Comparison of ENCODE assay signal across 8 cellular contexts in the genomic region with DNA sequence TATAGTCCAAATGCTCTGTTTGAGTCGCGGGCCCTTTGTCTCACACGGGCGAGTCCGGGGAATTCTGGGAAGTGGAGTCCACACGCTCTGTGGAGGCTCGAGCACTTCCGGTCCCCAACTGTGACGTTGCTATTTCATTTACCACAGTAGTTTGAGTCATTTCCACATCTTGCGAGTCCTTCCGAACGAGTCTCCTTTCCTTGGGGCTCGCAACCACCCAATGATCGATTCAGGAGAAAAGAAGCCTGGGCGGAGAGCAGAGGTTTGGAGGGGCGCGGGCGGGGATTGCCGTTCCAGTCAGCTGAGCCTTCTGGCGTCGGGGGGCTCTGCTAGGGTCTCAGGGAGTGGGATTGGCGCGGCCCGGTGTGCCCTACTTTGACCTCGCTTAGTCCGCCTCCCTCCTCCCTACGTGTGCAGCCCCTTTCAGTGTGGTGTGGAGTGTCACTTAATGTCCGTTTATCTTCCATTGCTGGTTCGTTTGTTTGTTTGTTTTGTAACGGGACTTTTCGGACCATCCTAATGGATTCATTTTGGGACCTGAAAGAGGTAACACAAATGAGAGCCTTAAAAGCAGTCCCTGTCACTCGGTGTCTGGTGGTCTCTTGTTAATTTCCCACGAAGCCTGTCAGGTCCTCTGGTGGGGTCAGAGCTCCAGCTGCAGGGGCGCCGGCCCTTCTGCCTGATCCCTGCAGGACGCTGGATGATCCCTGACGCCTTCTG. TPM values are rescaled to one million over a fixed set of nuclear protein-coding genes. Genes with fewer than 3 reads are reported as not detected.
DNase-seq lines count a peak whose midpoint lies in the region; ATAC-seq, FAIRE-seq and TF ChIP-seq lines count a peak whose summit lies in the region.

A gene (plus strand): TSS at position 163 of the 720 bp plus-strand sequence. CDS start 58 bp downstream, at position 221.

- H3K4me2 ChIP-seq in BLaER1 treated with 17β-estradiol and CSF1 and Interleukin-3, amounts not matched to agents 10 nM and 100 nM = peak within 1 kb of the TSS; percentile 64 to 87 (median 79)
- peak within 1 kb of the TSS; percentile 93 for H3K4me2 ChIP-seq in endothelial cell of umbilical vein (ENCODE audit: insufficient read depth, low read length)

- DNase-seq in HL-60 (ENCODE audit: low read depth in 1 of 2, low spot score in 1 of 2) (peak; percentile 74 to 93), NOMO-1 treated with dmso at 0.1 percent for 144 hours (lab: John Stamatoyannopoulos, UW; ENCODE audit: unreplicated experiment) (peak; percentile 75), endothelial cell of umbilical vein (ENCODE audit: low read depth, low spot score) (peak; percentile 88), midbrain (lab: John Stamatoyannopoulos, UW) (peak; percentile 89)
- DNase-seq in activated CD8-positive, alpha-beta memory T cell treated with anti-CD3 and anti-CD28 coated beads, Interleukin-2, amount 50 U/mL, for 24 hours (ENCODE audit: extremely low read depth) = peak; percentile 55
- DNase-seq in stimulated activated CD8-positive, alpha-beta memory T cell treated with anti-CD3 and anti-CD28 coated beads, Interleukin-15, amount 100 ng/mL, for 4 hours (ENCODE audit: low read depth in 2 of 2) = peak; percentile 56 to 62

- H3K36me3 ChIP-seq in BLaER1 treated with 17β-estradiol and CSF1 and Interleukin-3, amounts not matched to agents 10 nM and 100 nM = peaks cover 28 to 42% (median 37%) of the 10 kb centered on the region in 11 experiments
- peaks cover 6 to 11% of the 10 kb centered on the region in 2 experiments for H3K36me3 ChIP-seq in endothelial cell of umbilical vein (ENCODE audit: control insufficient read depth in 2 of 2, extremely low read depth in 1 of 2, insufficient read depth in 2 of 2, low read length in 2 of 2)

- H3K4me3 ChIP-seq in BLaER1 treated with 17β-estradiol and CSF1 and Interleukin-3, amounts not matched to agents 10 nM and 100 nM = peak within 1 kb of the TSS; percentile 66 to 80 (median 72)
- H3K4me3 ChIP-seq in HL-60 (replicated peaks; ENCODE audit: insufficient read depth, low read length) (peak within 1 kb of the TSS; percentile 84), endothelial cell of umbilical vein (replicated peaks in 1 of 3; ENCODE audit: insufficient read depth in 1 of 3, low read depth in 1 of 3, low read length in 3 of 3) (peak within 1 kb of the TSS; percentile 76 to 91 (median 88))

- H3K27ac ChIP-seq in BLaER1 treated with 17β-estradiol and CSF1 and Interleukin-3, amounts not matched to agents 10 nM and 100 nM = peak within 1 kb of the TSS; percentile 45 to 76 (median 73); a peak in 21 of 22 replicates
- H3K27ac ChIP-seq in HL-60 (replicated peaks) (peak within 1 kb of the TSS; percentile 78), endothelial cell of umbilical vein (ENCODE audit: insufficient read depth, low read depth, low read length) (peak within 1 kb of the TSS; percentile 70)

- H3K9me1 ChIP-seq in endothelial cell of umbilical vein (replicated peaks; ENCODE audit: control insufficient read depth, extremely low read depth, insufficient read depth, low read length) = no peaks in the 10 kb centered on the region

- ATAC-seq in GM19324 (IDR thresholded peaks at IDR 0.05; ENCODE audit: low FRiP score, unreplicated experiment) = peak; percentile 86

- no peaks in the 10 kb centered on the region for H3K79me2 ChIP-seq in endothelial cell of umbilical vein (ENCODE audit: control insufficient read depth, insufficient read depth, low read length)

- H3K9me3 ChIP-seq in BLaER1 treated with 17β-estradiol and CSF1 and Interleukin-3, amounts not matched to agents 10 nM and 100 nM (replicated peaks in 1 of 11) = peaks cover 61 to 80% (median 68%) of the 10 kb centered on the region in 11 experiments
- no peaks in the 10 kb centered on the region for H3K9me3 ChIP-seq in endothelial cell of umbilical vein (replicated peaks; ENCODE audit: control insufficient read depth, insufficient read depth, low read length)

- H2AFZ ChIP-seq in endothelial cell of umbilical vein (ENCODE audit: low read depth, low read length) = peak within 1 kb of the TSS; percentile 99

- TF ChIP-seq POLR2A in endothelial cell of umbilical vein (IDR thresholded peaks at IDR 0.05; ENCODE audit: low read depth, low read length) = peak; percentile 61

- intact Hi-C loops in endothelial cell of umbilical vein (cut with micrococcal nuclease) = loop anchor here (1.0 to 2.0 kb wide), 4 partner anchors 23 to 88 kb away; a partner anchor contains a TSS

- H4K20me1 ChIP-seq in BLaER1 treated with 17β-estradiol and CSF1 and Interleukin-3, amounts not matched to agents 10 nM and 100 nM = no peaks in the 10 kb centered on the region
- H4K20me1 ChIP-seq in endothelial cell of umbilical vein (replicated peaks; ENCODE audit: control insufficient read depth, extremely low read depth, insufficient read depth, low read length) = no peaks in the 10 kb centered on the region

- H3K4me1 ChIP-seq in BLaER1 treated with 17β-estradiol and CSF1 and Interleukin-3, amounts not matched to agents 10 nM and 100 nM = peaks cover 0 to 15% (median 7%) of the 10 kb centered on the region in 10 experiments; a peak in 8 of 20 replicates
- no peaks in the 10 kb centered on the region for H3K4me1 ChIP-seq in endothelial cell of umbilical vein (ENCODE audit: control insufficient read depth, extremely low read depth, insufficient read depth, low read length)

- TSS peak; percentile 70 for BruUV-seq in endothelial cell of umbilical vein (replicated peaks; lab: Mats Ljungman, UMichigan)

- POLR2A ChIA-PET in endothelial cell of umbilical vein (lab: Charles Lee) = interaction anchor here (0.6 kb wide), 1 partner anchor 143 kb away, joined by 12 read pairs; no protein-coding TSS in a partner anchor

- CTCF ChIA-PET in endothelial cell of umbilical vein (lab: Charles Lee) = no interaction called here

- H3K9ac ChIP-seq in BLaER1 treated with 17β-estradiol and CSF1 and Interleukin-3, amounts not matched to agents 10 nM and 100 nM = peak within 1 kb of the TSS; percentile 54 to 81 (median 79)
- H3K9ac ChIP-seq in endothelial cell of umbilical vein (replicated peaks; ENCODE audit: extremely low read depth, insufficient read depth, low read length) = peak within 1 kb of the TSS; percentile 81

- no peak for TF ChIP-seq CTCF in HL-60 (IDR thresholded peaks at IDR 0.05; ENCODE audit: insufficient read depth, low read length)
- no peak for TF ChIP-seq CTCF in endothelial cell of umbilical vein (IDR thresholded peaks at IDR 0.05; ENCODE audit: extremely low read depth in 1 of 2, insufficient read depth in 1 of 2, low read depth in 1 of 2, low read length in 2 of 2)

- dilution Hi-C loops in endothelial cell of umbilical vein (cut with MboI; ENCODE audit: extremely low pct_ligation_motif_present, low sequenced_read_pairs) = no loop called here

- H3K27me3 ChIP-seq in BLaER1 treated with 17β-estradiol and CSF1 and Interleukin-3, amounts not matched to agents 10 nM and 100 nM = peaks cover 0 to 12% (median 0%) of the 10 kb centered on the region in 11 experiments; a peak in 2 of 22 replicates
- H3K27me3 ChIP-seq in HL-60 (ENCODE audit: insufficient read depth, poor library complexity, severe bottlenecking) (no peaks in the 10 kb centered on the region), endothelial cell of umbilical vein (ENCODE audit: control insufficient read depth in 2 of 2, insufficient read depth in 2 of 2, low read length in 2 of 2) (peaks cover 2 to 3% of the 10 kb centered on the region in 2 experiments)

- peak; percentile 85 for FAIRE-seq in endothelial cell of umbilical vein (lab: Jason Lieb, UNC)

TF ChIP-seq in endothelial cell of umbilical vein, 7 proteins besides CTCF, POLR2A, EP300 and RAD21:
- TF ChIP-seq JUN (IDR thresholded peaks at IDR 0.05; ENCODE audit: borderline replicate concordance, insufficient read depth, insufficient read length, low read depth) (no peak), FOS (IDR thresholded peaks at IDR 0.05; ENCODE audit: borderline replicate concordance, insufficient read depth, low read length) (peak; percentile 43), MYC (IDR thresholded peaks at IDR 0.05; ENCODE audit: low read depth, low read length) (no peak)

RNA-seq across cellular contexts. Expression of the gene that starts here (rescaled TPM):
- 4.7 and 5.2 TPM in 2 replicates for total RNA-seq in endothelial cell of umbilical vein
- 0.99 and 2.2 TPM in 2 replicates for polyA plus RNA-seq in endothelial cell of umbilical vein
- polyA plus RNA-seq in endothelial cell of umbilical vein (2011; cell fraction: cytosol; rRNA removed) = 3.6 TPM in 2 replicates
- 2.1 and 3.7 TPM in 2 replicates for polyA plus RNA-seq in endothelial cell of umbilical vein (2011; cell fraction: nucleus; rRNA removed)
- 3.0 and 3.5 TPM in 2 replicates for polyA plus RNA-seq in endothelial cell of umbilical vein (2012)
- polyA minus RNA-seq in endothelial cell of umbilical vein = 2.1 and 3.5 TPM in 2 replicates
- 1.4 TPM for polyA minus RNA-seq in endothelial cell of umbilical vein (2011; cell fraction: cytosol; rRNA and poly(A)+ RNA removed)
- polyA minus RNA-seq in endothelial cell of umbilical vein (2011; cell fraction: nucleus; rRNA and poly(A)+ RNA removed) = 1.3 and 1.5 TPM in 2 replicates

Comparison
In these comparisons a context has a peak if more than half of its experiments do, and no peak if none do; other contexts are left out.
1. Peak in every context shown above with its lines: DNase-seq, ATAC-seq, H3K4me3 ChIP-seq and H3K27ac ChIP-seq.